10 cellular contexts compared by ENCODE assay signal in genomic region chr22:30324008-30324730, GRCh38. TPM values are rescaled to one million over a fixed set of nuclear protein-coding genes. Genes with fewer than 3 reads are reported as not detected.
A peak's percentile ranks its signal among the peaks of the same experiment; 100 is the strongest.
DNase-seq lines count a peak whose midpoint lies in the region; ATAC-seq and TF ChIP-seq lines count a peak whose summit lies in the region.
"Had no signal": no experiment of that assay in that cellular context is flagged by ENCODE, and none has a peak within 500 bp of the region (broad histone marks: within the 10 kb centered on the region; RNA-seq: fewer than 3 reads in every experiment).

No MANE protein-coding gene starts in this region.

- H3K9me3 ChIP-seq in spleen, result no peaks in the 10 kb centered on the region

- H3K27ac ChIP-seq in spleen, result peak overlapping the region; percentile 28 to 94 (median 90)

- peak overlapping the region; percentile 78; the same call in 1 of the 2 replicates for H3K4me3 ChIP-seq in GM06990 (replicated peaks; ENCODE audit: low read depth, low read length)
- no peak overlapping the region for H3K4me3 ChIP-seq in fibroblast of mammary gland (ENCODE audit: control insufficient read depth, low read depth, low read length)
- H3K4me3 ChIP-seq in spleen, result peak overlapping the region in 6 of 8 donors; percentile 9 to 100 (median 94)

- no peak for TF ChIP-seq CTCF in GM06990 (IDR thresholded peaks at IDR 0.05; ENCODE audit: insufficient read depth, low read length, poor library complexity, severe bottlenecking)
- no peak for TF ChIP-seq CTCF in fibroblast of mammary gland (conservative IDR thresholded peaks at IDR 0.05; ENCODE audit: control insufficient read depth, insufficient read depth, low read depth, low read length)
- TF ChIP-seq CTCF in spleen (IDR thresholded peaks at IDR 0.05 in 8 of 11, conservative IDR thresholded peaks at IDR 0.05 in 3 of 11), result no peak

- DNase-seq in GM06990 (ENCODE audit: extremely low read depth, insufficient read length) (no peak), T-helper 9 cell (peak; percentile 21), fibroblast of mammary gland (ENCODE audit: low read depth) (peak; percentile 37), spleen (no peak), left colon (no peak), NCI-H774 (lab: John Stamatoyannopoulos, UW) (no peak)
- no peak for DNase-seq in activated CD4-positive, CD25-positive, alpha-beta regulatory T cell treated with anti-CD3 and anti-CD28 coated beads, Interleukin-2, amount 50 U/mL, for 72 hours
- DNase-seq: NCI-H1930 had no signal

- peaks cover 54 to 85% (median 74%) of the 10 kb centered on the region in 6 donors for H3K4me1 ChIP-seq in spleen

- ATAC-seq in left colon (no peak), GM19452 (IDR thresholded peaks at IDR 0.05; ENCODE audit: unreplicated experiment) (no peak)

- WGBS in spleen, 5 donors, result 31 to 42% (median 35%) methylated on average over 8 of the region's 8 CpGs

- H3K36me3 ChIP-seq in GM06990 (ENCODE audit: control insufficient read depth, insufficient read depth, low read length) (peaks cover 10% of the 10 kb centered on the region), spleen (peaks cover 0 to 46% (median 0%) of the 10 kb centered on the region in 6 donors)

- intact Hi-C loops in spleen (cut with DNase I; ENCODE audit: low total_unique reads) (no loop called here), left colon (cut with DNase I, micrococcal nuclease) (no loop called here)

- no peaks in the 10 kb centered on the region for H3K27me3 ChIP-seq in GM06990 (replicated peaks; ENCODE audit: control insufficient read depth, insufficient read depth, low read length)
- no peaks in the 10 kb centered on the region for H3K27me3 ChIP-seq in spleen (replicated peaks in 1 of 7)

- no peak for TF ChIP-seq POLR2A in spleen (IDR thresholded peaks at IDR 0.05)

RNA-seq across cellular contexts. Expression of gene TBC1D10A, which starts 2.6 kb away (rescaled TPM):
- total RNA-seq in spleen, result 10 to 100 TPM; 26.8 to 46.4 (median 34.3) TPM
- polyA plus RNA-seq in spleen, result 10 to 100 TPM; 21.1 to 37.4 (median 22.1) TPM
- 10 to 100 TPM; 32.0 to 41.2 TPM for total RNA-seq in left colon

RNA-seq across cellular contexts. Expression of gene SF3A1, which starts 32.5 kb away (rescaled TPM):
- total RNA-seq in spleen (100 to 1,000 TPM; 154 to 223 (median 182) TPM), left colon (100 to 1,000 TPM; 134 to 146 TPM)
- polyA plus RNA-seq in spleen, result 10 to 100 TPM; 14.9 to 22.8 (median 16.1) TPM

RNA-seq across cellular contexts. Expression of gene CCDC157, which starts 32.6 kb away (rescaled TPM):
- total RNA-seq in spleen (1 to 10 TPM; 2.1 to 8.1 (median 3.5) TPM), left colon (1 to 10 TPM; 1.6 to 2.3 TPM)
- polyA plus RNA-seq in spleen, result 1 to 10 TPM; 2.5 to 4.6 (median 3.9) TPM

RNA-seq across cellular contexts. Expression of gene CASTOR1, which starts 34.9 kb away (rescaled TPM):
- total RNA-seq in spleen (10 to 100 TPM in 5 of 7 donors, 1 to 10 TPM in 2; 7.4 to 18.9 (median 14.6) TPM), left colon (1 to 10 TPM; 3.7 to 4.2 TPM)
- 10 to 100 TPM in 2 of 3 donors, 1 to 10 TPM in 1; 5.6 to 12.8 (median 12.0) TPM for polyA plus RNA-seq in spleen

RNA-seq across cellular contexts. Expression of gene OSM, which starts 57.5 kb away (rescaled TPM):
- total RNA-seq in spleen (10 to 100 TPM in 2 of 7 donors, 1 to 10 TPM in 5; 2.1 to 16.8 (median 4.5) TPM), left colon (under 1 TPM in 1 of 2 donors, not detected in 1; 0.20 TPM)
- polyA plus RNA-seq in spleen, result 1 to 10 TPM; 1.2 to 2.1 (median 1.7) TPM
- total RNA-seq: pulmonary artery endothelial cell had no signal

Comparison
In these comparisons a context has a peak if more than half of its experiments do, and no peak if none do; other contexts are left out.
1. DNase-seq: peak in T-helper 9 cell (single experiment) and fibroblast of mammary gland (single experiment); none in GM06990 (single experiment), spleen (single experiment), left colon (0 of 2), activated CD4-positive, CD25-positive, alpha-beta regulatory T cell treated with anti-CD3 and anti-CD28 coated beads, Interleukin-2, amount 50 U/mL, for 72 hours (single experiment) and NCI-H774 (single experiment).